In the genomic region with DNA sequence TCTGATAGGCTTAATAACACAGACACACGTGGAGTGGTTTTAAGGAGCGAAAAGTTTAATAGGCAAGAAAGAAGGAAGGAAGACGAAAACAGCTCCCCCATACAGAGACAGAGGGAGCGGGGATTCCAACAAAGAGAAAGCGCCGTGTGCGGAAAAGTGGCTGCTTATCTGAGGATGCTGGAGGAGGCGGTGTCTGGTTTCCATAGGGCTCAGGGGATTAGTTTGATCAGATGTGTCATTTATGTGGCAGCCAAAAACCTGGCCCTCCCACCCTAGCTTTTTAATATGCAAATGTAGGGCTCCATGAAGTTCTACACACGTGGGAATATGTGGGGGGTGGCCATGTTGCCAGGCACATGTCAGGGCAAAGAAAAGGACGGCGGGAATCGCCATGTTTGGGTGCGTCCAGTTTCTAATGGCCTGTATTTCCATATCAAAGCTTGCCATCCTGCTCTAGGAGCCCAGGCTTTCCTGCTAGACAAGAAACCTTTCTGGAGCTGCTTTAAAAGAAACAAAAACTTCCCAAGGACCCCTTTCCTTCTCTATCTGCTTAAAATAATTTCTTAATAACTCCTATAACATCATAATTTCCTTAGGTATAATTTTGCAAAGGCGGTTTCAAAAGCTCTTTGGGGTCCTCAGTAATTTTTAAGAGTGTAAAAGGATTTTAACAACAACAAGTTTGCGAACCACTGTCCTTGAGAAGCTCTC, we compare ENCODE assay signal across 1 cellular context.
TF ChIP-seq lines count a peak whose summit lies in the region.

No MANE protein-coding gene starts in this region.

TF ChIP-seq in IMR-90, 13 proteins besides CTCF, POLR2A, EP300 and RAD21:
- TF ChIP-seq RFX5 (IDR thresholded peaks at IDR 0.05; ENCODE audit: low read depth, low read length) (no peak), RCOR1 (IDR thresholded peaks at IDR 0.05; ENCODE audit: insufficient replicate concordance, low read length) (no peak), FOS (IDR thresholded peaks at IDR 0.05; ENCODE audit: low read depth, low read length) (no peak), MAZ (IDR thresholded peaks at IDR 0.05; ENCODE audit: borderline replicate concordance, low read depth, low read length) (no peak), CEBPB (IDR thresholded peaks at IDR 0.05; ENCODE audit: low read depth, low read length) (no peak), MAFK (IDR thresholded peaks at IDR 0.05; ENCODE audit: low read depth, low read length) (no peak)
- TF ChIP-seq, protein P1, sequence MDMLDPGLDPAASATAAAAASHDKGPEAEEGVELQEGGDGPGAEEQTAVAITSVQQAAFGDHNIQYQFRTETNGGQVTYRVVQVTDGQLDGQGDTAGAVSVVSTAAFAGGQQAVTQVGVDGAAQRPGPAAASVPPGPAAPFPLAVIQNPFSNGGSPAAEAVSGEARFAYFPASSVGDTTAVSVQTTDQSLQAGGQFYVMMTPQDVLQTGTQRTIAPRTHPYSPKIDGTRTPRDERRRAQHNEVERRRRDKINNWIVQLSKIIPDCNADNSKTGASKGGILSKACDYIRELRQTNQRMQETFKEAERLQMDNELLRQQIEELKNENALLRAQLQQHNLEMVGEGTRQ (IDR thresholded peaks at IDR 0.05; ENCODE audit: low read depth, low read length) = no peak
- TF ChIP-seq, protein P2, sequence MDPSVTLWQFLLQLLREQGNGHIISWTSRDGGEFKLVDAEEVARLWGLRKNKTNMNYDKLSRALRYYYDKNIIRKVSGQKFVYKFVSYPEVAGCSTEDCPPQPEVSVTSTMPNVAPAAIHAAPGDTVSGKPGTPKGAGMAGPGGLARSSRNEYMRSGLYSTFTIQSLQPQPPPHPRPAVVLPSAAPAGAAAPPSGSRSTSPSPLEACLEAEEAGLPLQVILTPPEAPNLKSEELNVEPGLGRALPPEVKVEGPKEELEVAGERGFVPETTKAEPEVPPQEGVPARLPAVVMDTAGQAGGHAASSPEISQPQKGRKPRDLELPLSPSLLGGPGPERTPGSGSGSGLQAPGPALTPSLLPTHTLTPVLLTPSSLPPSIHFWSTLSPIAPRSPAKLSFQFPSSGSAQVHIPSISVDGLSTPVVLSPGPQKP (IDR thresholded peaks at IDR 0.05; ENCODE audit: borderline replicate concordance, low read depth, low read length) = no peak
